Comparison of ENCODE assay signal across 9 cellular contexts in the genomic region with DNA sequence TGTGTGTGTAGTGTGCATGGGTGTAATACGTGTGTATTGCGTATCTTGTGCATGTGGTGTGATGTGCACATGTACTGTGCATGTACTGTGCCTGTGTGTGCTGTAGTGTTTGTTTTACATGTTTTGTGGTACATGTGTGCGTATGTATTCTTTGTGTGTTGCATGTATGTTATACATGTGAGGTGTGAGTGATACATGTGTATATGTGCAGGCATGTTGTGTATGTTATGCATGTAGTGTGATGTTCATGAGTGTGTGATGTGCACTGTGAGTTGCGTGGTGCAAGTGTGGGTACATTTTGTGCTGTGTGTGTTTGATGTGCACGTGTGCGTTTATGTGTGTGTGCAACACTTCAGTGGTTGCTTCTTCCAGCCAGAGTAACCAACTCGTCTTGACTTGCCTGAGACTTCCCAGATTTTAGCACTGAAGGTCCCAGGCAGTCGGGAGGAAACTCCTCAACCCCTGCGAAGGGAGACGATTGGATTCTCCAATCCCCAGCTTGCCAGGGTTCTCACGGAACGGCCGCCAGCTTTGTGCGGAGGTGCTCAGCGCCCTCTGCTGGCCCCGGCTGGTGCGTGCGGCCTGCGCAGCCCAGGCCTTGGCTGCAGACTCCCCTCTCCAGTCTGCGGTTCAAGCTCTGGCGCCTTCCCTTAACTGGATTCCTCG. TPM values are rescaled to one million over a fixed set of nuclear protein-coding genes. Genes with fewer than 3 reads are reported as not detected.
DNase-seq lines count a peak whose midpoint lies in the region; ATAC-seq, FAIRE-seq and TF ChIP-seq lines count a peak whose summit lies in the region.
"Had no signal": no experiment of that assay in that cellular context is flagged by ENCODE, and none has a peak within 500 bp of the region (broad histone marks: within the 10 kb centered on the region; RNA-seq: fewer than 3 reads in every experiment).

No MANE protein-coding gene starts in this region.

- H3K4me3 Mint-ChIP-seq in Calu3 (ENCODE audit: low read depth, unreplicated experiment), result no peak overlapping the region
- H3K4me3 Mint-ChIP-seq in H9, result no peak overlapping the region

- peak overlapping the region; percentile 8 for H4K8ac ChIP-seq in H9 (replicated peaks; ENCODE audit: insufficient read length, low read depth, low read length)

- no peak overlapping the region for H4K91ac ChIP-seq in H9 (ENCODE audit: insufficient read length, low read depth, low read length)

- H3K4me2 ChIP-seq in H9 (ENCODE audit: insufficient read depth, insufficient read length, low read length) (no peak overlapping the region), hepatocyte (peak overlapping the region; percentile 53)

- no peak for FAIRE-seq in small intestine (lab: Jason Lieb, UNC)

- no peak overlapping the region for H3K14ac ChIP-seq in H9 (ENCODE audit: insufficient read depth, low read length)

- H2BK20ac ChIP-seq in H9 (ENCODE audit: low read depth, low read length, poor library complexity, severe bottlenecking), result no peak overlapping the region

- no peak overlapping the region for H3K18ac ChIP-seq in H9 (ENCODE audit: insufficient read length, low read depth, low read length)

- H4K20me1 ChIP-seq in H9 (ENCODE audit: control insufficient read depth, insufficient read depth, insufficient read length), result no peaks in the 10 kb centered on the region
- no peaks in the 10 kb centered on the region for H4K20me1 ChIP-seq in hepatocyte (ENCODE audit: insufficient read depth, poor library complexity, severe bottlenecking)

- no peak overlapping the region for H3K56ac ChIP-seq in H9 (ENCODE audit: insufficient read length, low read depth, low read length)

- H3K27ac Mint-ChIP-seq in Calu3 (ENCODE audit: unreplicated experiment) (no peak overlapping the region), H9 (no peak overlapping the region)

- no peak overlapping the region for H2AK5ac ChIP-seq in H9 (ENCODE audit: insufficient read length, low read length)

- H3K4me1 ChIP-seq in H9 (ENCODE audit: insufficient read depth, low read length) (no peaks in the 10 kb centered on the region), hepatocyte (ENCODE audit: insufficient read depth) (peaks cover 3% of the 10 kb centered on the region), small intestine (ENCODE audit: control insufficient read depth in 2 of 2, insufficient read depth in 1 of 2, low read depth in 1 of 2, low read length in 1 of 2) (no peaks in the 10 kb centered on the region)

- no peak overlapping the region for H2BK120ac ChIP-seq in H9 (ENCODE audit: low read depth, low read length, poor library complexity, severe bottlenecking)

- no peak overlapping the region for H2BK15ac ChIP-seq in H9 (ENCODE audit: low read depth, low read length)

- DNase-seq in Calu3, result peak; percentile 83
- DNase-seq in H9, result peak; percentile 89
- DNase-seq in RPMI7951 (ENCODE audit: low read depth), result peak; percentile 73
- DNase-seq in hepatocyte (ENCODE audit: low spot score), result peak; percentile 89
- peak; percentile 47 for DNase-seq in small intestine
- no peak for DNase-seq in NCI-H1105 (lab: John Stamatoyannopoulos, UW)

- H3K9me2 ChIP-seq in hepatocyte (replicated peaks; ENCODE audit: insufficient read depth), result no peaks in the 10 kb centered on the region

- H3K27me3 Mint-ChIP-seq in Calu3 (ENCODE audit: unreplicated experiment) (peaks cover 34% of the 10 kb centered on the region), H9 (ENCODE audit: low read depth) (peaks cover 25% of the 10 kb centered on the region)

- H3K23ac ChIP-seq in H9 (ENCODE audit: insufficient read length, low read depth, low read length), result no peak overlapping the region

- no peak overlapping the region for H2BK12ac ChIP-seq in H9 (ENCODE audit: insufficient read length, low read depth, low read length)

- no peaks in the 10 kb centered on the region for H3K79me2 ChIP-seq in H9 (ENCODE audit: insufficient read depth, low read length)
- H3K79me2 ChIP-seq in hepatocyte, result no peaks in the 10 kb centered on the region

- no peak overlapping the region for H3K4me3 ChIP-seq in hepatocyte
- no peak overlapping the region for H3K4me3 ChIP-seq in small intestine (ENCODE audit: low read depth in 1 of 2, low read length in 2 of 2)

- H2AFZ ChIP-seq in H9 (ENCODE audit: low read length), result no peak overlapping the region
- no peak overlapping the region for H2AFZ ChIP-seq in hepatocyte

- H3K27me3 ChIP-seq in H9 (ENCODE audit: insufficient read depth, low read length), result no peaks in the 10 kb centered on the region
- H3K27me3 ChIP-seq in hepatocyte, result peaks cover 12% of the 10 kb centered on the region
- H3K27me3 ChIP-seq in small intestine (ENCODE audit: control insufficient read depth in 2 of 2, insufficient read depth in 2 of 2, low read length in 2 of 2), result no peaks in the 10 kb centered on the region

- H3K36me3 ChIP-seq in hepatocyte (replicated peaks; ENCODE audit: insufficient read depth, low read depth), result no peaks in the 10 kb centered on the region
- no peaks in the 10 kb centered on the region for H3K36me3 ChIP-seq in small intestine (ENCODE audit: control insufficient read depth in 2 of 2, insufficient read depth in 2 of 2, low read length in 2 of 2)

- H3K4ac ChIP-seq in H9 (ENCODE audit: low read depth, low read length), result no peak overlapping the region

- CTCF ChIA-PET in Calu3 (lab: Charles Lee), result interaction anchor here (0.6 to 1.1 kb wide), 5 partner anchors 15 to 129 kb away, joined by 3 to 15 read pairs (median 3); no protein-coding TSS in a partner anchor

- no peak overlapping the region for H2BK5ac ChIP-seq in H9 (ENCODE audit: insufficient read length, low read length)

- H4K5ac ChIP-seq in H9 (ENCODE audit: insufficient read length, low read depth, low read length), result no peak overlapping the region

- H3K23me2 ChIP-seq in H9 (ENCODE audit: insufficient read length, low read depth, low read length, poor library complexity, severe bottlenecking), result no peaks in the 10 kb centered on the region

- TF ChIP-seq CTCF in Calu3 (IDR thresholded peaks at IDR 0.05; ENCODE audit: unreplicated experiment) (peak; percentile 82), H9 (conservative IDR thresholded peaks at IDR 0.05) (peak; percentile 97), hepatocyte (IDR thresholded peaks at IDR 0.05; ENCODE audit: poor library complexity) (peak; percentile 96)

- no peaks in the 10 kb centered on the region for H3K4me1 Mint-ChIP-seq in Calu3 (ENCODE audit: low read depth, unreplicated experiment)
- H3K4me1 Mint-ChIP-seq in H9, result peaks cover 12 to 23% of the 10 kb centered on the region in 2 experiments

- H3K9me3 ChIP-seq in H9 (ENCODE audit: control insufficient read depth, low read depth, low read length) (no peaks in the 10 kb centered on the region), hepatocyte (ENCODE audit: low read depth) (no peaks in the 10 kb centered on the region), small intestine (ENCODE audit: control insufficient read depth, low read depth) (no peaks in the 10 kb centered on the region)

- H3K79me1 ChIP-seq in H9 (ENCODE audit: insufficient read depth, low read depth, low read length, poor library complexity, severe bottlenecking), result no peaks in the 10 kb centered on the region

- no peak overlapping the region for H3K9ac ChIP-seq in H9 (ENCODE audit: extremely low read depth, insufficient read length, low read length)

- no peaks in the 10 kb centered on the region for H3K36me3 Mint-ChIP-seq in Calu3 (ENCODE audit: insufficient read depth, unreplicated experiment)
- no peaks in the 10 kb centered on the region; a peak in 1 of 7 replicates for H3K36me3 Mint-ChIP-seq in H9 (ENCODE audit: insufficient read depth in 1 of 3, low read depth in 3 of 3)

- no TSS peak for BruUV-seq in Calu3 (replicated peaks; lab: Mats Ljungman, UMichigan)

- H3K9me3 Mint-ChIP-seq in Calu3 (ENCODE audit: low read depth, unreplicated experiment) (no peaks in the 10 kb centered on the region), H9 (no peaks in the 10 kb centered on the region)

- no peak overlapping the region for H3T11ph ChIP-seq in H9 (ENCODE audit: low read length)

- intact Hi-C loops in Calu3 (cut with micrococcal nuclease; ENCODE audit: unreplicated experiment), result loop anchor here (1.0 kb wide), 2 partner anchors 69 to 130 kb away; no protein-coding TSS in a partner anchor

- WGBS in H9 (ENCODE audit: extremely low coverage, insufficient read length, low lambda C conversion rate), result no CpG with 5 or more reads among the region's 22 CpGs
- WGBS in hepatocyte (ENCODE audit: low lambda C conversion rate, missing lambda C conversion rate), result 29% methylated on average over 21 of the region's 22 CpGs
- 20 to 23% (median 20%) methylated on average over 22 of the region's 22 CpGs for WGBS in small intestine, 3 donors

- H3K27ac ChIP-seq in H9 (ENCODE audit: insufficient read length, low read depth, low read length) (no peak overlapping the region), angular gyrus (ENCODE audit: low read depth, low read length) (peak overlapping the region; percentile 57), hepatocyte (no peak overlapping the region), small intestine (ENCODE audit: low read depth in 1 of 2, low read length in 1 of 2) (no peak overlapping the region)

- ATAC-seq in HG02840 (IDR thresholded peaks at IDR 0.05; ENCODE audit: low FRiP score, unreplicated experiment), result no peak

RNA-seq across cellular contexts. Expression of a gene that starts 3.6 kb away (rescaled TPM):
- total RNA-seq in Calu3 (2022), result not detected in 2 replicates
- 0.04 TPM in 1 of 2 replicates, not detected in the other for total RNA-seq in H9 (2021)
- total RNA-seq in RPMI7951 (2014; rRNA removed; shearing (Covaris generic)), result 0.12 TPM in 1 of 2 replicates, not detected in the other
- 1.4 and 1.9 TPM in 2 replicates for total RNA-seq in hepatocyte
- polyA plus RNA-seq in hepatocyte, result 1.1 and 3.3 TPM in 2 replicates
- 10 to 100 TPM in 1 of 3 donors, 1 to 10 TPM in 1, under 1 TPM in 1; 0.67 to 29.5 (median 1.1) TPM for polyA plus RNA-seq in small intestine
- total RNA-seq: T-helper 2 cell treated with Interferon-gamma antibody and Interleukin-4, amounts not matched to agents 100 ng/mL and 5 ng/mL, for 36 hours had no signal
